19 cellular contexts compared by ENCODE assay signal in the genomic region with DNA sequence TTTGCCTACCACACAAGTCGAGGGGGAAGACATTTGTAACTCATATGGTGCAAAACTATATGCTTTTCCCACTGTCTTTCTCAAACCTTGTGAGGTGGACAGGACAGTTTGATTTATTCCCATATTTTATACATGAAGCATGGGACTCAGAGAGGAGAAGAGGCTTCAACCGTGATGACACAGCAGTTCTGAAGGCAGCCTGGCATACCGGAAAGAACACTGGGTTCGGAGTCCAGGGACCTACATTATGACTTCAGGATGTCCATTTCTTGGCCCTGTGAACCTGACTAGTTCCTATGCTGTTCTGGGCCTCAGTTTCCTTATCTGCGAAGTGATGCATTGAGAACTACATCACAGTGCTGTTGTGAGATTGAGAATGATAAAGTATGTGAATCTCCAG. TPM values are rescaled to one million over a fixed set of nuclear protein-coding genes. Genes with fewer than 3 reads are reported as not detected.
DNase-seq lines count a peak whose midpoint lies in the region; ATAC-seq and TF ChIP-seq lines count a peak whose summit lies in the region.
"Had no signal": no experiment of that assay in that cellular context is flagged by ENCODE, and none has a peak within 500 bp of the region (broad histone marks: within the 10 kb centered on the region; RNA-seq: fewer than 3 reads in every experiment).

No MANE protein-coding gene starts in this region.

- H3K27me3 ChIP-seq in CD4-positive, alpha-beta T cell (ENCODE audit: control insufficient read depth, insufficient read depth, low read length) = no peaks in the 10 kb centered on the region
- H3K27me3 ChIP-seq in H9 (ENCODE audit: insufficient read depth, low read length) = peaks cover 3% of the 10 kb centered on the region; the same call in 1 of the 2 replicates
- H3K27me3 ChIP-seq in parathyroid adenoma (ENCODE audit: control insufficient read depth, insufficient read depth, low read length) = no peaks in the 10 kb centered on the region

- no peaks in the 10 kb centered on the region for H3K9me3 Mint-ChIP-seq in CD4-positive, alpha-beta T cell
- peaks cover 0 to 6% of the 10 kb centered on the region in 2 experiments; a peak in 2 of 5 replicates for H3K9me3 Mint-ChIP-seq in H9
- no peaks in the 10 kb centered on the region for H3K9me3 Mint-ChIP-seq in central memory CD8-positive, alpha-beta T cell

- H3K23me2 ChIP-seq in H9 (ENCODE audit: insufficient read length, low read depth, low read length, poor library complexity, severe bottlenecking) = no peaks in the 10 kb centered on the region

- H2AK5ac ChIP-seq in H9 (ENCODE audit: insufficient read length, low read length) = no peak overlapping the region

- H3K79me2 ChIP-seq in H9 (ENCODE audit: insufficient read depth, low read length) (no peaks in the 10 kb centered on the region), parathyroid adenoma (no peaks in the 10 kb centered on the region)

- H3K36me3 ChIP-seq in parathyroid adenoma (ENCODE audit: control insufficient read depth, insufficient read depth, low read length) = no peaks in the 10 kb centered on the region
- H3K36me3 ChIP-seq: HAP-1 had no signal

- POLR2A ChIA-PET in CD4-positive, alpha-beta T cell (lab: Charles Lee) = no interaction called here

- DNase-seq in CD4-positive, alpha-beta T cell = no peak
- DNase-seq in H9 (peak; percentile 9), islet precursor cell (no peak), Right ventricle myocardium superior (no peak)
- no peak for DNase-seq in central memory CD8-positive, alpha-beta T cell (ENCODE audit: low spot score in 2 of 2)
- DNase-seq: AML-193; CD4-positive, alpha-beta memory T cell; DMS153; DMS79; GDM1; KG1 had no signal

- H3K4me2 ChIP-seq in H9 (ENCODE audit: insufficient read depth, insufficient read length, low read length) (no peak overlapping the region), parathyroid adenoma (ENCODE audit: low read length) (no peak overlapping the region)

- no peak for TF ChIP-seq CTCF in CD4-positive, alpha-beta T cell (IDR thresholded peaks at IDR 0.05)
- TF ChIP-seq CTCF in H9 (conservative IDR thresholded peaks at IDR 0.05) (no peak), parathyroid adenoma (IDR thresholded peaks at IDR 0.05) (no peak)

- no peak overlapping the region for H2BK15ac ChIP-seq in H9 (ENCODE audit: low read depth, low read length)

- H4K5ac ChIP-seq in H9 (ENCODE audit: insufficient read length, low read depth, low read length) = no peak overlapping the region

- H3K27me3 Mint-ChIP-seq in CD4-positive, alpha-beta T cell = peaks cover 28% of the 10 kb centered on the region
- H3K27me3 Mint-ChIP-seq in H9 (ENCODE audit: low read depth) = peaks cover 9% of the 10 kb centered on the region
- peaks cover 31% of the 10 kb centered on the region for H3K27me3 Mint-ChIP-seq in central memory CD8-positive, alpha-beta T cell

- H3K4me1 Mint-ChIP-seq in CD4-positive, alpha-beta T cell (ENCODE audit: low read depth) = peaks cover 16% of the 10 kb centered on the region
- H3K4me1 Mint-ChIP-seq in H9 = peaks cover 0 to 7% of the 10 kb centered on the region in 2 experiments; a peak in 2 of 4 replicates
- H3K4me1 Mint-ChIP-seq in central memory CD8-positive, alpha-beta T cell = peaks cover 34% of the 10 kb centered on the region
- H3K4me1 Mint-ChIP-seq: IgD-negative memory B cell had no signal

- no peaks in the 10 kb centered on the region for H4K20me1 ChIP-seq in H9 (ENCODE audit: control insufficient read depth, insufficient read depth, insufficient read length)

- intact Hi-C loops in CD4-positive, alpha-beta T cell (cut with DNase I, micrococcal nuclease) = no loop called here
- intact Hi-C loops in Right ventricle myocardium superior (cut with DNase I) = no loop called here

- H4K91ac ChIP-seq in H9 (ENCODE audit: insufficient read length, low read depth, low read length) = no peak overlapping the region

- CTCF ChIA-PET in CD4-positive, alpha-beta T cell (lab: Charles Lee) = no interaction called here

- H3K56ac ChIP-seq in H9 (ENCODE audit: insufficient read length, low read depth, low read length) = no peak overlapping the region

- H3K4me1 ChIP-seq in H9 (ENCODE audit: insufficient read depth, low read length) = no peaks in the 10 kb centered on the region
- H3K4me1 ChIP-seq in parathyroid adenoma = peaks cover 9% of the 10 kb centered on the region
- H3K4me1 ChIP-seq: HAP-1 had no signal

- H4K8ac ChIP-seq in H9 (replicated peaks; ENCODE audit: insufficient read length, low read depth, low read length) = no peak overlapping the region

- H2BK5ac ChIP-seq in H9 (ENCODE audit: insufficient read length, low read length) = no peak overlapping the region

- no peak overlapping the region for H3K9ac ChIP-seq in H9 (ENCODE audit: extremely low read depth, insufficient read length, low read length)
- no peak overlapping the region for H3K9ac ChIP-seq in parathyroid adenoma
- H3K9ac ChIP-seq: GM23248 had no signal

- H2BK12ac ChIP-seq in H9 (ENCODE audit: insufficient read length, low read depth, low read length) = no peak overlapping the region

- WGBS in H9 (ENCODE audit: extremely low coverage, insufficient read length, low lambda C conversion rate) = no CpG with 5 or more reads among the region's 5 CpGs

- H2AFZ ChIP-seq in H9 (ENCODE audit: low read length) (no peak overlapping the region), parathyroid adenoma (peak overlapping the region; percentile 58)
- H2AFZ ChIP-seq: GM23248 had no signal

- no peak overlapping the region for H2BK120ac ChIP-seq in H9 (ENCODE audit: low read depth, low read length, poor library complexity, severe bottlenecking)

- H3K27ac Mint-ChIP-seq in CD4-positive, alpha-beta T cell = peak overlapping the region; percentile 21
- H3K27ac Mint-ChIP-seq in H9 = no peak overlapping the region
- H3K27ac Mint-ChIP-seq in central memory CD8-positive, alpha-beta T cell (ENCODE audit: low read depth) = peak overlapping the region; percentile 70
- H3K27ac Mint-ChIP-seq: IgD-negative memory B cell had no signal

- no peaks in the 10 kb centered on the region for H3K79me1 ChIP-seq in H9 (ENCODE audit: insufficient read depth, low read depth, low read length, poor library complexity, severe bottlenecking)

- no peak for ATAC-seq in CD4-positive, alpha-beta T cell (ENCODE audit: poor library complexity)
- no peak for ATAC-seq in central memory CD8-positive, alpha-beta T cell (replicated peaks; ENCODE audit: extremely low read depth, poor library complexity, severe bottlenecking)
- ATAC-seq in HG02759 (IDR thresholded peaks at IDR 0.05; ENCODE audit: unreplicated experiment) = no peak
- ATAC-seq in Right ventricle myocardium superior (ENCODE audit: poor library complexity) = no peak

- no peak overlapping the region for H3K18ac ChIP-seq in H9 (ENCODE audit: insufficient read length, low read depth, low read length)

- H2BK20ac ChIP-seq in H9 (ENCODE audit: low read depth, low read length, poor library complexity, severe bottlenecking) = no peak overlapping the region

- no peak overlapping the region for H3K14ac ChIP-seq in H9 (ENCODE audit: insufficient read depth, low read length)

- no peak overlapping the region for H3K23ac ChIP-seq in H9 (ENCODE audit: insufficient read length, low read depth, low read length)

- no peak overlapping the region for H3K4me3 Mint-ChIP-seq in CD4-positive, alpha-beta T cell
- no peak overlapping the region for H3K4me3 Mint-ChIP-seq in H9
- peak overlapping the region; percentile 2 for H3K4me3 Mint-ChIP-seq in central memory CD8-positive, alpha-beta T cell
- H3K4me3 Mint-ChIP-seq: IgD-negative memory B cell had no signal

- no peak overlapping the region for H3K27ac ChIP-seq in CD4-positive, alpha-beta T cell (ENCODE audit: low read depth, low read length)
- H3K27ac ChIP-seq in H9 (ENCODE audit: insufficient read length, low read depth, low read length) (no peak overlapping the region), parathyroid adenoma (no peak overlapping the region)
- H3K27ac ChIP-seq: C4-2B, GM23248, HL-60 had no signal

- no peak overlapping the region for H3T11ph ChIP-seq in H9 (ENCODE audit: low read length)

- no peaks in the 10 kb centered on the region for H3K9me3 ChIP-seq in CD4-positive, alpha-beta T cell (ENCODE audit: control insufficient read depth, low read length)
- H3K9me3 ChIP-seq in H9 (ENCODE audit: control insufficient read depth, low read depth, low read length) (no peaks in the 10 kb centered on the region), parathyroid adenoma (ENCODE audit: control insufficient read depth, low read length) (no peaks in the 10 kb centered on the region)
- H3K9me3 ChIP-seq: HAP-1 had no signal

- H3K4me3 ChIP-seq in parathyroid adenoma (ENCODE audit: low read depth, low read length) = no peak overlapping the region
- H3K4me3 ChIP-seq: GM23248, HAP-1 had no signal

- H3K36me3 Mint-ChIP-seq in CD4-positive, alpha-beta T cell (ENCODE audit: low read depth) = no peaks in the 10 kb centered on the region
- H3K36me3 Mint-ChIP-seq in H9 (ENCODE audit: insufficient read depth in 1 of 3, low read depth in 3 of 3) = no peaks in the 10 kb centered on the region
- H3K36me3 Mint-ChIP-seq in central memory CD8-positive, alpha-beta T cell (ENCODE audit: insufficient read depth) = peaks cover 6% of the 10 kb centered on the region
- H3K36me3 Mint-ChIP-seq: CD4-positive, alpha-beta memory T cell had no signal

- H3K4ac ChIP-seq in H9 (ENCODE audit: low read depth, low read length) = no peak overlapping the region

RNA-seq across cellular contexts. Expression of gene SIGLECL1, which starts 23.5 kb away (rescaled TPM):
- not detected for total RNA-seq in CD4-positive, alpha-beta T cell
- not detected in 2 replicates for total RNA-seq in H9 (2021)
- total RNA-seq in Right ventricle myocardium superior = not detected
- total RNA-seq: CD4-positive, alpha-beta memory T cell; GM23248 had no signal

RNA-seq across cellular contexts. Expression of gene IGLON5, which starts 37.1 kb away (rescaled TPM):
- not detected for total RNA-seq in CD4-positive, alpha-beta T cell
- total RNA-seq in H9 (2021) (41.4 and 42.3 TPM in 2 replicates), Right ventricle myocardium superior (not detected)
- total RNA-seq: CD4-positive, alpha-beta memory T cell; Daoy; GM23248 had no signal

RNA-seq across cellular contexts. Expression of gene CD33, which starts 49.5 kb away (rescaled TPM):
- 1 to 10 TPM in 1 of 2 experiments, under 1 TPM in 1; 0.60 to 1.7 TPM for total RNA-seq in CD4-positive, alpha-beta T cell
- total RNA-seq in H9 (2021) = 0.09 and 0.35 TPM in 2 replicates
- 7.0 TPM for total RNA-seq in Right ventricle myocardium superior
- total RNA-seq: GM23248 had no signal

Comparison
In these comparisons a context has a peak if more than half of its experiments do, and no peak if none do; other contexts are left out.
1. H3K27ac Mint-ChIP-seq: peak in CD4-positive, alpha-beta T cell (single experiment) and central memory CD8-positive, alpha-beta T cell (single experiment); none in H9 (0 of 3).
2. RNA of gene IGLON5, which starts 37.1 kb away (total RNA-seq): 41.4 to 42.3 TPM in H9; not detected in CD4-positive, alpha-beta T cell and not detected in Right ventricle myocardium superior (single experiment); every median in the first group is over 10 times any median in the second.